1 cellular context compared by ENCODE assay signal in the genomic region with DNA sequence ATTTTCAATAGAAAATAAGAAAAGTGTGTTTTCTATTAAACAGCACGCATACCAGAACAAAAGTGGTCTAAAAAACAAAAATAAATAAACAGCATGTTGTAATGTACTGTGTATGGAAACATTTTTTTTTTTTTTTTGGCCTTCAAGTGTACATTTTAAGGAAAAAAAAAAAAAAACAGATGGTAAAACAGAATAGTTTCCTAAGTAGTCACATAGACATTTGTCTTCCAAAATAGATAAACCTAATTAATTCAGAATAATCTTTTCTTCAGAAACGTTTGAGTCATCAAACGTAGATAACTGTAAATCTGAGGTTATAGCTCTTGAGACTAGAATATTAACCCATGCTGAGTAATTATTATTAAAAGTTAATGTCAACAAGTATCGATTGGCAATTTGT.
TF ChIP-seq lines count a peak whose summit lies in the region.

No MANE protein-coding gene starts in this region.

TF ChIP-seq in H1, 55 proteins besides CTCF, POLR2A, EP300 and RAD21 (continued from another document):
- TF ChIP-seq PHF8 (conservative IDR thresholded peaks at IDR 0.05; ENCODE audit: low read depth, low read length) (no peak), SUZ12 (IDR thresholded peaks at IDR 0.05; ENCODE audit: low read length) (no peak), RFX5 (IDR thresholded peaks at IDR 0.05; ENCODE audit: borderline replicate concordance, low read depth, low read length) (no peak), GTF2F1 (IDR thresholded peaks at IDR 0.05; ENCODE audit: borderline replicate concordance, low read depth, low read length) (no peak), EZH2 (IDR thresholded peaks at IDR 0.05; ENCODE audit: low read depth, low read length, severe bottlenecking) (no peak), CBX5 (IDR thresholded peaks at IDR 0.05; ENCODE audit: low read depth, low read length) (no peak), CBX8 (IDR thresholded peaks at IDR 0.05; ENCODE audit: borderline replicate concordance, low read depth, low read length) (no peak), JUN (IDR thresholded peaks at IDR 0.05; ENCODE audit: low read depth, low read length) (no peak), TCF12 (IDR thresholded peaks at IDR 0.05; ENCODE audit: low read depth, low read length) (no peak), HDAC6 (IDR thresholded peaks at IDR 0.05; ENCODE audit: low read depth, low read length) (no peak), KDM1A (IDR thresholded peaks at IDR 0.05; ENCODE audit: borderline replicate concordance, low read length) (no peak), CREB1 (IDR thresholded peaks at IDR 0.05) (no peak)
